15 cellular contexts compared by ENCODE assay signal in the genomic region with DNA sequence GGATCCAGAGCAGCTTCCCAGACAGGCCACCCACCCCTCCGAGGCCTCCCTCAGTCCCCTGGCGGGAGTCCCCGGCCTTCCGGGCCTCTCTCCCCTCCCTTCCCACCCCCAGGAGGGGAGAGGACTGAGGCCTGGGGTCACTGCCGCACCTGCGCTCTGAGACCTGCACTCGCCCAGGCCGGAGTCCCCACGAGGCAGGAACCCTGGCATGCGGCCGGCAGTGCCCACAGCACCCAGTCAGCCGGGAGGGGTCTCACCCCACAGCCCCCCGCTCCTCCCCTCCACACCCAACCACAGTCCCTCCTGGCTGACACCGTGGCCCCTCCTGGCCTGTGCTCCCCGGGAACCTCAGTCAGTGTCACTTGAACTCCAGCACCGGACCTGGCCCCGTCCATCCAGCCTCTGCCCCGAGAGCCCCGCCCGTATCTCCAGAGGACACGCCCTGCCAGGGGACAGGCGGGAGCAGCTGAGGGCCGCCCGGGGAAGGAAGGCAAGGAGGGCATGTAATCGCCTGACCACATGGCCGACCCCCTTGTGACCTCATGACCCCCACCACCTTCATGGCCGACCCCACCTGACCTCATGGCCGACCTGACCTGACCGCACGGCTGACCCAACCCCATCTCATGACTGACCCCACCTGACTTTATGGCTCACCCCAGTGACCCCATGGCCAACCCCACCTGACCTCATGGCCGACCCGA. TPM values are rescaled to one million over a fixed set of nuclear protein-coding genes. Genes with fewer than 3 reads are reported as not detected.
A peak's percentile ranks its signal among the peaks of the same experiment; 100 is the strongest.
DNase-seq lines count a peak whose midpoint lies in the region; ATAC-seq, FAIRE-seq and TF ChIP-seq lines count a peak whose summit lies in the region.
"Had no signal": no experiment of that assay in that cellular context is flagged by ENCODE, and none has a peak within 500 bp of the region (broad histone marks: within the 10 kb centered on the region; RNA-seq: fewer than 3 reads in every experiment).

No MANE protein-coding gene starts in this region.

- no peak for DNase-seq in activated T-cell treated with anti-CD3 and anti-CD28 coated beads, Interleukin-2, amount 50 U/mL, for 24 hours
- no peak for DNase-seq in activated T-cell treated with anti-CD3 and anti-CD28 coated beads, Interleukin-2, amount 50 U/mL, for 48 hours
- no peak for DNase-seq in WTC11 (ENCODE audit: low spot score)
- no peak for DNase-seq in HepG2 (ENCODE audit: low spot score)
- DNase-seq in chondrocyte (ENCODE audit: low spot score): no peak
- DNase-seq in NCI-H2081 treated with DMSO at 0.1 percent for 48 hours (lab: John Stamatoyannopoulos, UW): no peak
- no peak for DNase-seq in stimulated activated effector memory CD8-positive, alpha-beta T cell treated with anti-CD3 and anti-CD28 coated beads, Interleukin-12 subunit alpha, Interleukin-12 subunit beta, amount 100 ng/mL, for 72 hours (ENCODE audit: low spot score in 2 of 2)
- DNase-seq: activated gamma-delta T cell, trophoblast cell had no signal

- no peaks in the 10 kb centered on the region for H3K27me3 Mint-ChIP-seq in activated T-cell treated with anti-CD3 and anti-CD28 coated beads, Interleukin-2, amount 50 U/mL, for 24 hours
- H3K27me3 Mint-ChIP-seq in WTC11 (ENCODE audit: low read depth) (no peaks in the 10 kb centered on the region; the same call in 1 of the 2 replicates), chondrocyte (ENCODE audit: low read depth) (peaks cover 9% of the 10 kb centered on the region)

- no peak for TF ChIP-seq POLR2A in HepG2 (IDR thresholded peaks at IDR 0.05; ENCODE audit: insufficient read depth in 1 of 2, low read depth in 2 of 2, low read length in 2 of 2)

- peak overlapping the region; percentile 72 for H3K27ac Mint-ChIP-seq in activated T-cell treated with anti-CD3 and anti-CD28 coated beads, Interleukin-2, amount 50 U/mL, for 24 hours
- H3K27ac Mint-ChIP-seq in WTC11: no peak overlapping the region
- H3K27ac Mint-ChIP-seq in chondrocyte (ENCODE audit: unreplicated experiment): no peak overlapping the region
- H3K27ac Mint-ChIP-seq in stimulated activated effector memory CD8-positive, alpha-beta T cell treated with anti-CD3 and anti-CD28 coated beads, Interleukin-12 subunit alpha, Interleukin-12 subunit beta, amount 100 ng/mL, for 72 hours: no peak overlapping the region

- no peaks in the 10 kb centered on the region for H4K20me1 ChIP-seq in HepG2 (ENCODE audit: insufficient read depth, low read length)

- no peak for TF ChIP-seq CTCF in WTC11 (IDR thresholded peaks at IDR 0.05)
- TF ChIP-seq CTCF in HepG2 (CRISPR knock-in tag; IDR thresholded peaks at IDR 0.05): no peak
- TF ChIP-seq CTCF in chondrocyte (IDR thresholded peaks at IDR 0.05): no peak

- no peaks in the 10 kb centered on the region for H3K27me3 ChIP-seq in HepG2 (ENCODE audit: control insufficient read depth in 1 of 2, insufficient read depth in 2 of 2, low read length in 2 of 2)
- no peaks in the 10 kb centered on the region for H3K27me3 ChIP-seq in thymus (ENCODE audit: control insufficient read depth, insufficient read depth)

- H3K79me2 ChIP-seq in HepG2 (ENCODE audit: insufficient read depth, low read length): no peaks in the 10 kb centered on the region

- no peak overlapping the region for H3K27ac ChIP-seq in HepG2 (ENCODE audit: extremely low read length, insufficient read depth, low read length)
- H3K27ac ChIP-seq in thymus (ENCODE audit: low read depth): peak overlapping the region; percentile 97
- H3K27ac ChIP-seq: VCaP had no signal

- no TSS peak for BruUV-seq in HepG2 (replicated peaks; lab: Mats Ljungman, UMichigan)

- H3K4me3 ChIP-seq in HepG2 (replicated peaks in 1 of 3; ENCODE audit: insufficient read depth in 1 of 3, low read depth in 2 of 3, low read length in 3 of 3) (peak overlapping the region in 2 of 3 experiments; percentile 22 to 46; a peak in 3 of 6 replicates), thymus (ENCODE audit: low read length) (peak overlapping the region; percentile 29)

- ATAC-seq in WTC11 (no peak), HepG2 (peak; percentile 37)
- no peak for ATAC-seq in stimulated activated effector memory CD8-positive, alpha-beta T cell treated with anti-CD3 and anti-CD28 coated beads, Interleukin-12 subunit alpha, Interleukin-12 subunit beta, amount 100 ng/mL, for 72 hours

- WGBS in HepG2 (ENCODE audit: low lambda C conversion rate): 71% methylated on average over 9 of the region's 32 CpGs
- 62% methylated on average over 32 of the region's 32 CpGs for WGBS in thymus

- peak overlapping the region; percentile 32 for H3K4me2 ChIP-seq in HepG2 (ENCODE audit: low read depth, low read length)

- H3K9me3 Mint-ChIP-seq in activated T-cell treated with anti-CD3 and anti-CD28 coated beads, Interleukin-2, amount 50 U/mL, for 24 hours: no peaks in the 10 kb centered on the region
- H3K9me3 Mint-ChIP-seq in WTC11: no peaks in the 10 kb centered on the region
- no peaks in the 10 kb centered on the region for H3K9me3 Mint-ChIP-seq in chondrocyte (ENCODE audit: low read depth)
- no peaks in the 10 kb centered on the region for H3K9me3 Mint-ChIP-seq in stimulated activated effector memory CD8-positive, alpha-beta T cell treated with anti-CD3 and anti-CD28 coated beads, Interleukin-12 subunit alpha, Interleukin-12 subunit beta, amount 100 ng/mL, for 72 hours
- H3K9me3 Mint-ChIP-seq: central memory CD8-positive, alpha-beta T cell had no signal

- H3K4me3 Mint-ChIP-seq in activated T-cell treated with anti-CD3 and anti-CD28 coated beads, Interleukin-2, amount 50 U/mL, for 24 hours: no peak overlapping the region
- H3K4me3 Mint-ChIP-seq in WTC11 (no peak overlapping the region), chondrocyte (ENCODE audit: unreplicated experiment) (no peak overlapping the region)
- no peak overlapping the region for H3K4me3 Mint-ChIP-seq in stimulated activated effector memory CD8-positive, alpha-beta T cell treated with anti-CD3 and anti-CD28 coated beads, Interleukin-12 subunit alpha, Interleukin-12 subunit beta, amount 100 ng/mL, for 72 hours
- H3K4me3 Mint-ChIP-seq: central memory CD8-positive, alpha-beta T cell had no signal

- H3K9ac ChIP-seq in HepG2 (ENCODE audit: insufficient read depth, low read depth, low read length): peak overlapping the region; percentile 60

- POLR2A ChIA-PET in WTC11 (lab: Charles Lee): no interaction called here
- POLR2A ChIA-PET in HepG2 (lab: Yijun Ruan, JAX): no interaction called here

- no peaks in the 10 kb centered on the region for H3K36me3 Mint-ChIP-seq in activated T-cell treated with anti-CD3 and anti-CD28 coated beads, Interleukin-2, amount 50 U/mL, for 24 hours (ENCODE audit: low read depth)
- no peaks in the 10 kb centered on the region for H3K36me3 Mint-ChIP-seq in WTC11
- no peaks in the 10 kb centered on the region for H3K36me3 Mint-ChIP-seq in chondrocyte (ENCODE audit: low read depth)
- no peaks in the 10 kb centered on the region for H3K36me3 Mint-ChIP-seq in stimulated activated effector memory CD8-positive, alpha-beta T cell treated with anti-CD3 and anti-CD28 coated beads, Interleukin-12 subunit alpha, Interleukin-12 subunit beta, amount 100 ng/mL, for 72 hours

- H3K36me3 ChIP-seq in HepG2 (replicated peaks in 1 of 2; ENCODE audit: control insufficient read depth in 1 of 2, insufficient read depth in 2 of 2, low read length in 2 of 2): no peaks in the 10 kb centered on the region
- no peaks in the 10 kb centered on the region for H3K36me3 ChIP-seq in thymus (ENCODE audit: control insufficient read depth, insufficient read depth)

- H3K4me1 ChIP-seq in HepG2 (ENCODE audit: insufficient read depth, low read length) (peaks cover 10% of the 10 kb centered on the region; the same call in 1 of the 2 replicates), thymus (ENCODE audit: control insufficient read depth, insufficient read depth, low read length) (peaks cover 28% of the 10 kb centered on the region)

- CTCF ChIA-PET in WTC11 (lab: Charles Lee) (no interaction called here), HepG2 (lab: Yijun Ruan, JAX; ENCODE audit: low intra/inter-chr PET ratio, low total read pairs) (no interaction called here)

- TF ChIP-seq EP300 in HepG2 (IDR thresholded peaks at IDR 0.05; ENCODE audit: low read depth in 2 of 2, low read length in 2 of 2): no peak
- TF ChIP-seq EP300 in HepG2 (CRISPR knock-in tag; IDR thresholded peaks at IDR 0.05; ENCODE audit: borderline replicate concordance): no peak

- FAIRE-seq in HepG2 (lab: Jason Lieb, UNC): no peak

- no peaks in the 10 kb centered on the region for H3K9me3 ChIP-seq in HepG2 (ENCODE audit: low read length)
- no peaks in the 10 kb centered on the region for H3K9me3 ChIP-seq in thymus (ENCODE audit: control insufficient read depth)

- H2AFZ ChIP-seq in HepG2 (ENCODE audit: low read length): no peak overlapping the region

- TF ChIP-seq RAD21 in HepG2 (CRISPR knock-in tag; IDR thresholded peaks at IDR 0.05): no peak

- peaks cover 21% of the 10 kb centered on the region for H3K4me1 Mint-ChIP-seq in activated T-cell treated with anti-CD3 and anti-CD28 coated beads, Interleukin-2, amount 50 U/mL, for 24 hours (ENCODE audit: low read depth)
- H3K4me1 Mint-ChIP-seq in WTC11 (peaks cover 6% of the 10 kb centered on the region; the same call in 1 of the 2 replicates), chondrocyte (ENCODE audit: low read depth) (no peaks in the 10 kb centered on the region)
- peaks cover 30% of the 10 kb centered on the region for H3K4me1 Mint-ChIP-seq in stimulated activated effector memory CD8-positive, alpha-beta T cell treated with anti-CD3 and anti-CD28 coated beads, Interleukin-12 subunit alpha, Interleukin-12 subunit beta, amount 100 ng/mL, for 72 hours
- H3K4me1 Mint-ChIP-seq: central memory CD8-positive, alpha-beta T cell had no signal

- in situ Hi-C loops in HepG2 (cut with HindIII; ENCODE audit: extremely low pct_ligation_motif_present, low pct_unique_long_range_greater_than_20kb): no loop called here

- intact Hi-C loops in HepG2 (cut with micrococcal nuclease; ENCODE audit: unreplicated experiment): no loop called here

RNA-seq across cellular contexts. Expression of a gene that starts 28.7 kb away (rescaled TPM):
- total RNA-seq in WTC11 (2021) (0.78 to 1.1 TPM (median 1.1 TPM) in 3 replicates), HepG2 (2016; rRNA removed; fragmentation: Illumina TruSeq; extraction: Trizol) (not detected in 2 replicates), chondrocyte (not detected in 3 replicates)
- total RNA-seq in HepG2 (2016; cell fraction: cytosol; rRNA removed; fragmentation: Illumina TruSeq; extraction: Trizol; ENCODE audit: low read depth): not detected in 2 replicates
- not detected in 2 replicates for total RNA-seq in HepG2 (2016; cell fraction: insoluble cytoplasmic fraction; rRNA removed; fragmentation: Illumina TruSeq; extraction: Trizol)
- not detected in 2 replicates for total RNA-seq in HepG2 (2016; cell fraction: membrane; rRNA removed; fragmentation: Illumina TruSeq; extraction: Trizol)
- total RNA-seq in HepG2 (2016; cell fraction: nucleus; rRNA removed; fragmentation: Illumina TruSeq; extraction: Trizol): not detected in 2 replicates
- polyA plus RNA-seq in HepG2 (2011; rRNA removed) (not detected in 2 replicates), thymus (0.27 TPM)
- 0.06 and 0.08 TPM in 2 replicates for polyA plus RNA-seq in HepG2 (2011; cell fraction: cytosol; rRNA removed)
- 0.24 and 0.48 TPM in 2 replicates for polyA plus RNA-seq in HepG2 (2011; cell fraction: nucleus; rRNA removed)
- polyA plus RNA-seq in HepG2 (2012): 0.07 TPM in 1 of 2 replicates, not detected in the other
- not detected in 2 replicates for polyA plus RNA-seq in HepG2 (2016; cell fraction: cytosol; fragmentation: Illumina TruSeq; extraction: Trizol; ENCODE audit: low read depth)
- not detected in 2 replicates for polyA plus RNA-seq in HepG2 (2016; cell fraction: insoluble cytoplasmic fraction; fragmentation: Illumina TruSeq; extraction: Trizol; ENCODE audit: low read depth)
- polyA plus RNA-seq in HepG2 (2016; cell fraction: membrane; fragmentation: Illumina TruSeq; extraction: Trizol; ENCODE audit: low read depth): not detected in 2 replicates
- polyA plus RNA-seq in HepG2 (2016; cell fraction: nucleus; fragmentation: Illumina TruSeq; extraction: Trizol; ENCODE audit: insufficient read depth, low read depth): not detected in 2 replicates
- polyA minus RNA-seq in HepG2 (2011; rRNA and poly(A)+ RNA removed; ENCODE audit: low replicate concordance): 0.18 TPM in 1 of 2 replicates, not detected in the other
- polyA minus RNA-seq in HepG2 (2011; cell fraction: cytosol; rRNA and poly(A)+ RNA removed): not detected in 2 replicates
- not detected in 2 replicates for polyA minus RNA-seq in HepG2 (2011; cell fraction: nucleus; rRNA and poly(A)+ RNA removed)
- total RNA-seq: fibroblast of lung, G401, MCF 10A had no signal
- polyA plus RNA-seq: fibroblast of lung had no signal

RNA-seq across cellular contexts. Expression of a gene that starts 29.1 kb away (rescaled TPM):
- total RNA-seq in WTC11 (2021) (13.9 to 17.8 TPM (median 14.0 TPM) in 3 replicates), HepG2 (2016; rRNA removed; fragmentation: Illumina TruSeq; extraction: Trizol) (3.8 and 6.7 TPM in 2 replicates), chondrocyte (9.2 to 15.1 TPM (median 9.2 TPM) in 3 replicates)
- total RNA-seq in HepG2 (2016; cell fraction: cytosol; rRNA removed; fragmentation: Illumina TruSeq; extraction: Trizol; ENCODE audit: low read depth): 6.3 and 6.8 TPM in 2 replicates
- 3.6 and 6.6 TPM in 2 replicates for total RNA-seq in HepG2 (2016; cell fraction: insoluble cytoplasmic fraction; rRNA removed; fragmentation: Illumina TruSeq; extraction: Trizol)
- total RNA-seq in HepG2 (2016; cell fraction: membrane; rRNA removed; fragmentation: Illumina TruSeq; extraction: Trizol): 7.4 and 7.9 TPM in 2 replicates
- total RNA-seq in HepG2 (2016; cell fraction: nucleus; rRNA removed; fragmentation: Illumina TruSeq; extraction: Trizol): 6.3 and 7.7 TPM in 2 replicates
- polyA plus RNA-seq in HepG2 (2011; rRNA removed) (3.8 and 4.2 TPM in 2 replicates), thymus (17.8 TPM)
- polyA plus RNA-seq in HepG2 (2011; cell fraction: cytosol; rRNA removed): 1.7 and 4.2 TPM in 2 replicates
- 22.9 and 35.9 TPM in 2 replicates for polyA plus RNA-seq in HepG2 (2011; cell fraction: nucleus; rRNA removed)
- polyA plus RNA-seq in HepG2 (2012): 2.8 and 3.2 TPM in 2 replicates
- 4.7 and 6.0 TPM in 2 replicates for polyA plus RNA-seq in HepG2 (2016; cell fraction: cytosol; fragmentation: Illumina TruSeq; extraction: Trizol; ENCODE audit: low read depth)
- polyA plus RNA-seq in HepG2 (2016; cell fraction: insoluble cytoplasmic fraction; fragmentation: Illumina TruSeq; extraction: Trizol; ENCODE audit: low read depth): 3.5 and 4.0 TPM in 2 replicates
- 7.0 and 8.1 TPM in 2 replicates for polyA plus RNA-seq in HepG2 (2016; cell fraction: membrane; fragmentation: Illumina TruSeq; extraction: Trizol; ENCODE audit: low read depth)
- 19.9 and 20.1 TPM in 2 replicates for polyA plus RNA-seq in HepG2 (2016; cell fraction: nucleus; fragmentation: Illumina TruSeq; extraction: Trizol; ENCODE audit: insufficient read depth, low read depth)
- 2.9 and 5.6 TPM in 2 replicates for polyA minus RNA-seq in HepG2 (2011; rRNA and poly(A)+ RNA removed; ENCODE audit: low replicate concordance)
- 2.1 and 2.2 TPM in 2 replicates for polyA minus RNA-seq in HepG2 (2011; cell fraction: cytosol; rRNA and poly(A)+ RNA removed)
- 3.7 and 4.5 TPM in 2 replicates for polyA minus RNA-seq in HepG2 (2011; cell fraction: nucleus; rRNA and poly(A)+ RNA removed)
